ENCODE assay signal across 25 cellular contexts in genomic region chr9:21585756-21586752, GRCh38.
A peak's percentile ranks its signal among the peaks of the same experiment; 100 is the strongest.
DNase-seq lines count a peak whose midpoint lies in the region; ATAC-seq, FAIRE-seq and TF ChIP-seq lines count a peak whose summit lies in the region.
"Had no signal": no experiment of that assay in that cellular context is flagged by ENCODE, and none has a peak within 500 bp of the region (broad histone marks: within the 10 kb centered on the region; RNA-seq: fewer than 3 reads in every experiment).

No MANE protein-coding gene starts in this region.

- no TSS peak for BruUV-seq in Calu3 (replicated peaks; lab: Mats Ljungman, UMichigan)

- no peaks in the 10 kb centered on the region for H3K9me3 Mint-ChIP-seq in Calu3 (ENCODE audit: low read depth, unreplicated experiment)
- no peaks in the 10 kb centered on the region for H3K9me3 Mint-ChIP-seq in osteocyte (ENCODE audit: unreplicated experiment)

- H3K4me1 Mint-ChIP-seq in Calu3 (ENCODE audit: low read depth, unreplicated experiment) (peaks cover 51% of the 10 kb centered on the region), osteocyte (ENCODE audit: unreplicated experiment) (peaks cover 14% of the 10 kb centered on the region)

- CTCF ChIA-PET in Calu3 (lab: Charles Lee): interaction anchor here (0.7 to 1.6 kb wide), 2 partner anchors 24 to 203 kb away, joined by 3 to 4 read pairs; no protein-coding TSS in a partner anchor

- TF ChIP-seq CTCF in Calu3 (IDR thresholded peaks at IDR 0.05; ENCODE audit: unreplicated experiment): no peak
- TF ChIP-seq CTCF in osteocyte (IDR thresholded peaks at IDR 0.05): peak; percentile 17

- H3K4me3 Mint-ChIP-seq in Calu3 (ENCODE audit: low read depth, unreplicated experiment) (peak overlapping the region; percentile 62), osteocyte (ENCODE audit: unreplicated experiment) (no peak overlapping the region)

- H3K27ac ChIP-seq in epithelial cell of prostate: peak overlapping the region; percentile 98
- H3K27ac ChIP-seq: HL-60, lower lobe of right lung, pancreas, SJCRH30, testis had no signal

- no peak for FAIRE-seq in RCC 7860 (lab: Jason Lieb, UNC)
- FAIRE-seq: endometrium, pancreas, small intestine had no signal

- H3K36me3 Mint-ChIP-seq in Calu3 (ENCODE audit: insufficient read depth, unreplicated experiment) (peaks cover 59% of the 10 kb centered on the region), osteocyte (ENCODE audit: unreplicated experiment) (no peaks in the 10 kb centered on the region)

- intact Hi-C loops in Calu3 (cut with micrococcal nuclease; ENCODE audit: unreplicated experiment) (loop anchor here (5.0 kb wide), 1 partner anchor 34 kb away; no protein-coding TSS in a partner anchor), left colon (cut with DNase I, micrococcal nuclease) (no loop called here)

- DNase-seq in Calu3 (no peak), RKO (ENCODE audit: low spot score) (peak; percentile 74), epithelial cell of prostate (ENCODE audit: low read depth, low spot score) (no peak), osteocyte (ENCODE audit: extremely low spot score, unreplicated experiment) (no peak), NOMO-1 treated with DMSO at 0.1 percent for 48 hours (lab: John Stamatoyannopoulos, UW; ENCODE audit: unreplicated experiment) (no peak), RCC 7860 (ENCODE audit: low spot score) (no peak), left colon (no peak), NCI-H2107 (lab: John Stamatoyannopoulos, UW) (no peak)
- DNase-seq: activated CD4-positive, CD25-positive, alpha-beta regulatory T cell; activated CD8-positive, alpha-beta memory T cell treated with anti-CD3 and anti-CD28 coated beads for 24 hours; BE2C; DMS 273 treated with DMSO at 0.1 percent for 48 hours; glutamatergic neuron; KBM-7; lower lobe of right lung; NCI-H1105 treated with DMSO at 0.1 percent for 48 hours; pancreas; SJCRH30; small intestine; stimulated activated CD4-positive, alpha-beta T cell treated with anti-CD3 and anti-CD28 coated beads, Interleukin-4, amount 100 ng/mL, for 4 hours; stimulated activated CD8-positive, alpha-beta memory T cell treated with anti-CD3 and anti-CD28 coated beads, Interleukin-4, amount 100 ng/mL, for 48 hours; T-helper 2 cell; testis had no signal

- H3K27me3 Mint-ChIP-seq in Calu3 (ENCODE audit: unreplicated experiment): no peaks in the 10 kb centered on the region
- no peaks in the 10 kb centered on the region for H3K27me3 Mint-ChIP-seq in osteocyte (ENCODE audit: unreplicated experiment)

- H3K27ac Mint-ChIP-seq in Calu3 (ENCODE audit: unreplicated experiment) (peak overlapping the region; percentile 93), osteocyte (ENCODE audit: unreplicated experiment) (no peak overlapping the region)

- ATAC-seq in left colon: no peak
- ATAC-seq: lower lobe of right lung, pancreas had no signal
